Comparison of ENCODE assay signal across 1 cellular context in genomic region chr17:81523139-81524062, GRCh38.
TF ChIP-seq lines count a peak whose summit lies in the region.

No MANE protein-coding gene starts in this region.

TF ChIP-seq in SK-N-SH, 30 proteins besides CTCF, POLR2A, EP300 and RAD21 (continued from another document):
- TF ChIP-seq, protein P1, sequence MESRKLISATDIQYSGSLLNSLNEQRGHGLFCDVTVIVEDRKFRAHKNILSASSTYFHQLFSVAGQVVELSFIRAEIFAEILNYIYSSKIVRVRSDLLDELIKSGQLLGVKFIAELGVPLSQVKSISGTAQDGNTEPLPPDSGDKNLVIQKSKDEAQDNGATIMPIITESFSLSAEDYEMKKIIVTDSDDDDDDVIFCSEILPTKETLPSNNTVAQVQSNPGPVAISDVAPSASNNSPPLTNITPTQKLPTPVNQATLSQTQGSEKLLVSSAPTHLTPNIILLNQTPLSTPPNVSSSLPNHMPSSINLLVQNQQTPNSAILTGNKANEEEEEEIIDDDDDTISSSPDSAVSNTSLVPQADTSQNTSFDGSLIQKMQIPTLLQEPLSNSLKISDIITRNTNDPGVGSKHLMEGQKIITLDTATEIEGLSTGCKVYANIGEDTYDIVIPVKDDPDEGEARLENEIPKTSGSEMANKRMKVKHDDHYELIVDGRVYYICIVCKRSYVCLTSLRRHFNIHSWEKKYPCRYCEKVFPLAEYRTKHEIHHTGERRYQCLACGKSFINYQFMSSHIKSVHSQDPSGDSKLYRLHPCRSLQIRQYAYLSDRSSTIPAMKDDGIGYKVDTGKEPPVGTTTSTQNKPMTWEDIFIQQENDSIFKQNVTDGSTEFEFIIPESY (IDR thresholded peaks at IDR 0.05; ENCODE audit: borderline replicate concordance, low read depth), result no peak
- TF ChIP-seq MXI1 (IDR thresholded peaks at IDR 0.05; ENCODE audit: low read depth, low read length) (peak; percentile 85), JUND (IDR thresholded peaks at IDR 0.05) (no peak), ELF1 (IDR thresholded peaks at IDR 0.05) (no peak), GATA2 (CRISPR knock-in tag; IDR thresholded peaks at IDR 0.05) (no peak), NRF1 (IDR thresholded peaks at IDR 0.05; ENCODE audit: low read depth, low read length) (peak; percentile 18; the same call in 1 of the 2 replicates), MEF2A (IDR thresholded peaks at IDR 0.05; ENCODE audit: borderline replicate concordance, low read depth) (no peak), RFX5 (IDR thresholded peaks at IDR 0.05; ENCODE audit: low read length) (no peak), FOSL2 (IDR thresholded peaks at IDR 0.05; ENCODE audit: borderline replicate concordance, low read depth) (no peak), PBX3 (IDR thresholded peaks at IDR 0.05) (peak; percentile 24; the same call in 1 of the 2 replicates), USF2 (IDR thresholded peaks at IDR 0.05; ENCODE audit: borderline replicate concordance, low read depth, low read length) (peak; percentile 17; the same call in 1 of the 2 replicates)
TF ChIP-seq in SK-N-SH: peak in this region for 4.
